ENCODE assay signal across 19 cellular contexts in genomic region chr12:68003777-68004176, GRCh38. TPM values are rescaled to one million over a fixed set of nuclear protein-coding genes. Genes with fewer than 3 reads are reported as not detected.
DNase-seq lines count a peak whose midpoint lies in the region; ATAC-seq and TF ChIP-seq lines count a peak whose summit lies in the region.
"Had no signal": no experiment of that assay in that cellular context is flagged by ENCODE, and none has a peak within 500 bp of the region (broad histone marks: within the 10 kb centered on the region; RNA-seq: fewer than 3 reads in every experiment).

No MANE protein-coding gene starts in this region.

- H3K27me3 Mint-ChIP-seq in activated T-cell treated with anti-CD3 and anti-CD28 coated beads, Interleukin-2, amount 50 U/mL, for 24 hours = no peaks in the 10 kb centered on the region
- H3K27me3 Mint-ChIP-seq in central memory CD8-positive, alpha-beta T cell = no peaks in the 10 kb centered on the region
- no peaks in the 10 kb centered on the region for H3K27me3 Mint-ChIP-seq in Calu3 (ENCODE audit: unreplicated experiment)
- H3K27me3 Mint-ChIP-seq: B cell had no signal

- intact Hi-C loops in Calu3 (cut with micrococcal nuclease; ENCODE audit: unreplicated experiment) = loop anchor here (5.0 kb wide), 1 partner anchor 646 kb away; no protein-coding TSS in a partner anchor

- ATAC-seq in central memory CD8-positive, alpha-beta T cell (replicated peaks; ENCODE audit: extremely low read depth, poor library complexity, severe bottlenecking) = no peak
- ATAC-seq: CD8-positive, alpha-beta T cell; GM12878 had no signal

- BruUV-seq in Calu3 (replicated peaks; lab: Mats Ljungman, UMichigan) = no TSS peak

- peak overlapping the region; percentile 37 for H3K27ac Mint-ChIP-seq in activated T-cell treated with anti-CD3 and anti-CD28 coated beads, Interleukin-2, amount 50 U/mL, for 24 hours
- peak overlapping the region; percentile 67 for H3K27ac Mint-ChIP-seq in central memory CD8-positive, alpha-beta T cell (ENCODE audit: low read depth)
- H3K27ac Mint-ChIP-seq in Calu3 (ENCODE audit: unreplicated experiment) = no peak overlapping the region
- H3K27ac Mint-ChIP-seq: B cell; CD4-positive, CD25-positive, alpha-beta regulatory T cell; CD8-positive, alpha-beta T cell had no signal

- H3K9me3 Mint-ChIP-seq in activated T-cell treated with anti-CD3 and anti-CD28 coated beads, Interleukin-2, amount 50 U/mL, for 24 hours = no peaks in the 10 kb centered on the region
- no peaks in the 10 kb centered on the region for H3K9me3 Mint-ChIP-seq in central memory CD8-positive, alpha-beta T cell
- H3K9me3 Mint-ChIP-seq in Calu3 (ENCODE audit: low read depth, unreplicated experiment) = peaks cover 9% of the 10 kb centered on the region
- H3K9me3 Mint-ChIP-seq: CD4-positive, CD25-positive, alpha-beta regulatory T cell; CD8-positive, alpha-beta T cell had no signal

- TF ChIP-seq CTCF in Calu3 (IDR thresholded peaks at IDR 0.05; ENCODE audit: unreplicated experiment) = no peak

- no peak for DNase-seq in activated T-cell treated with anti-CD3 and anti-CD28 coated beads, Interleukin-2, amount 50 U/mL, for 24 hours
- DNase-seq in activated T-cell treated with anti-CD3 and anti-CD28 coated beads, Interleukin-2, amount 50 U/mL, for 1 hour = no peak
- peak; percentile 12 for DNase-seq in HuH-7 (ENCODE audit: low spot score)
- no peak for DNase-seq in central memory CD8-positive, alpha-beta T cell (ENCODE audit: low spot score in 2 of 2)
- no peak for DNase-seq in activated naive CD4-positive, alpha-beta T cell treated with Interleukin-2 at 50 U/mL for 16 hours
- no peak for DNase-seq in Calu3
- DNase-seq: Caco-2; CD4-positive, CD25-positive, alpha-beta regulatory T cell; CD8-positive, alpha-beta T cell; DMS 273 treated with DMSO at 0.1 percent for 48 hours; DMS79; EL; GDM1; GM23248; H7; HCEC 1CT had no signal

- CTCF ChIA-PET in Calu3 (lab: Charles Lee) = interaction anchor here (0.6 to 0.8 kb wide), 2 partner anchors 648 to 970 kb away, joined by 3 to 5 read pairs; no protein-coding TSS in a partner anchor

- H3K36me3 Mint-ChIP-seq in activated T-cell treated with anti-CD3 and anti-CD28 coated beads, Interleukin-2, amount 50 U/mL, for 24 hours (ENCODE audit: low read depth) = peaks cover 2% of the 10 kb centered on the region
- H3K36me3 Mint-ChIP-seq in central memory CD8-positive, alpha-beta T cell (ENCODE audit: insufficient read depth) = peaks cover 29% of the 10 kb centered on the region
- H3K36me3 Mint-ChIP-seq in Calu3 (ENCODE audit: insufficient read depth, unreplicated experiment) = no peaks in the 10 kb centered on the region
- H3K36me3 Mint-ChIP-seq: CD4-positive, CD25-positive, alpha-beta regulatory T cell had no signal

- no peak overlapping the region for H3K4me3 Mint-ChIP-seq in activated T-cell treated with anti-CD3 and anti-CD28 coated beads, Interleukin-2, amount 50 U/mL, for 24 hours
- no peak overlapping the region for H3K4me3 Mint-ChIP-seq in central memory CD8-positive, alpha-beta T cell
- no peak overlapping the region for H3K4me3 Mint-ChIP-seq in Calu3 (ENCODE audit: low read depth, unreplicated experiment)
- H3K4me3 Mint-ChIP-seq: B cell; CD4-positive, CD25-positive, alpha-beta regulatory T cell; CD8-positive, alpha-beta T cell had no signal

- peaks cover 9% of the 10 kb centered on the region for H3K4me1 Mint-ChIP-seq in activated T-cell treated with anti-CD3 and anti-CD28 coated beads, Interleukin-2, amount 50 U/mL, for 24 hours (ENCODE audit: low read depth)
- peaks cover 22% of the 10 kb centered on the region for H3K4me1 Mint-ChIP-seq in central memory CD8-positive, alpha-beta T cell
- H3K4me1 Mint-ChIP-seq in Calu3 (ENCODE audit: low read depth, unreplicated experiment) = no peaks in the 10 kb centered on the region
- H3K4me1 Mint-ChIP-seq: CD4-positive, CD25-positive, alpha-beta regulatory T cell had no signal

RNA-seq across cellular contexts. Expression of gene IFNG-AS1, which starts 14.5 kb away (rescaled TPM):
- total RNA-seq in Calu3 (2022) = not detected in 2 replicates
- total RNA-seq: Caco-2, GM23248, H1, H7 had no signal
